In genomic region chr20:10659651-10660601, GRCh38 we compare ENCODE assay signal across 14 cellular contexts. TPM values are rescaled to one million over a fixed set of nuclear protein-coding genes. Genes with fewer than 3 reads are reported as not detected.
DNase-seq lines count a peak whose midpoint lies in the region; ATAC-seq and TF ChIP-seq lines count a peak whose summit lies in the region.
"Had no signal": no experiment of that assay in that cellular context is flagged by ENCODE, and none has a peak within 500 bp of the region (broad histone marks: within the 10 kb centered on the region; RNA-seq: fewer than 3 reads in every experiment).

No MANE protein-coding gene starts in this region.

- no peak overlapping the region for H2BK20ac ChIP-seq in H9 (ENCODE audit: low read depth, low read length, poor library complexity, severe bottlenecking)

- intact Hi-C loops in gastrocnemius medialis (cut with DNase I; ENCODE audit: low total_unique reads) (no loop called here), spleen (cut with DNase I; ENCODE audit: low total_unique reads) (no loop called here)

- no peaks in the 10 kb centered on the region for H3K23me2 ChIP-seq in H9 (ENCODE audit: insufficient read length, low read depth, low read length, poor library complexity, severe bottlenecking)

- in situ Hi-C loops in brain microvascular endothelial cell (cut with HindIII; ENCODE audit: low pct_ligation_motif_present, low sequenced_read_pairs): no loop called here
- in situ Hi-C loops in gastrocnemius medialis (cut with MboI; ENCODE audit: low sequenced_read_pairs in 4 of 4): loop anchor here in 1 of 4 donors (25.0 kb wide), 1 partner anchor 1252 kb away; the partner anchor contains the start of gene BTBD3

- H3K4me1 Mint-ChIP-seq in H9: peaks cover 75 to 81% of the 10 kb centered on the region in 2 experiments

- no peak overlapping the region for H2BK12ac ChIP-seq in H9 (ENCODE audit: insufficient read length, low read depth, low read length)

- H3K4me3 Mint-ChIP-seq in H9: no peak overlapping the region

- H3K9me3 ChIP-seq in H9 (ENCODE audit: control insufficient read depth, low read depth, low read length): no peaks in the 10 kb centered on the region
- no peaks in the 10 kb centered on the region for H3K9me3 ChIP-seq in gastrocnemius medialis
- H3K9me3 ChIP-seq in spleen: no peaks in the 10 kb centered on the region
- H3K9me3 ChIP-seq: BLaER1 had no signal

- H2BK120ac ChIP-seq in H9 (ENCODE audit: low read depth, low read length, poor library complexity, severe bottlenecking): no peak overlapping the region

- no peaks in the 10 kb centered on the region for H3K27me3 ChIP-seq in H9 (ENCODE audit: insufficient read depth, low read length)
- H3K27me3 ChIP-seq in brain microvascular endothelial cell (replicated peaks): no peaks in the 10 kb centered on the region
- H3K27me3 ChIP-seq in gastrocnemius medialis: no peaks in the 10 kb centered on the region
- peaks cover 0 to 18% (median 0%) of the 10 kb centered on the region in 7 donors for H3K27me3 ChIP-seq in spleen (replicated peaks in 1 of 7)
- H3K27me3 ChIP-seq: BLaER1 had no signal

- peaks cover 21% of the 10 kb centered on the region; the same call in 1 of the 2 replicates for H3K4me1 ChIP-seq in H9 (ENCODE audit: insufficient read depth, low read length)
- peaks cover 32 to 61% of the 10 kb centered on the region in 2 donors for H3K4me1 ChIP-seq in gastrocnemius medialis
- H3K4me1 ChIP-seq in spleen: peaks cover 0 to 74% (median 26%) of the 10 kb centered on the region in 6 donors
- H3K4me1 ChIP-seq: BLaER1 had no signal

- DNase-seq in H9 (peak; percentile 30), brain microvascular endothelial cell (no peak), kidney tubule cell (ENCODE audit: low spot score) (peak; percentile 52), gastrocnemius medialis (no peak), spleen (no peak), occipital lobe (lab: John Stamatoyannopoulos, UW) (no peak), HEK293T (ENCODE audit: extremely low spot score) (no peak), GM10248 (ENCODE audit: extremely low spot score) (no peak)
- DNase-seq: activated CD4-positive, CD25-positive, alpha-beta regulatory T cell; effector CD4-positive, alpha-beta T cell; NCI-H1930; stimulated activated naive CD8-positive, alpha-beta T cell treated with anti-CD3 and anti-CD28 coated beads, Interleukin-15, Interleukin-2, amounts not matched to agents 100 U/mL and 50 U/mL, for 24 hours had no signal

- H4K5ac ChIP-seq in H9 (ENCODE audit: insufficient read length, low read depth, low read length): no peak overlapping the region

- H3K9me3 Mint-ChIP-seq in H9: no peaks in the 10 kb centered on the region

- H2BK5ac ChIP-seq in H9 (ENCODE audit: insufficient read length, low read length): no peak overlapping the region

- no peak overlapping the region for H4K91ac ChIP-seq in H9 (ENCODE audit: insufficient read length, low read depth, low read length)

- H3T11ph ChIP-seq in H9 (ENCODE audit: low read length): no peak overlapping the region

- H3K14ac ChIP-seq in H9 (ENCODE audit: insufficient read depth, low read length): no peak overlapping the region

- no peak overlapping the region for H2AK5ac ChIP-seq in H9 (ENCODE audit: insufficient read length, low read length)

- ATAC-seq in gastrocnemius medialis: peak in 1 of 2 donors; percentile 53
- ATAC-seq: K562; stimulated activated naive CD8-positive, alpha-beta T cell treated with anti-CD3 and anti-CD28 coated beads, Interleukin-15, Interleukin-2, amounts not matched to agents 100 U/mL and 50 U/mL, for 24 hours had no signal

- TF ChIP-seq POLR2A in gastrocnemius medialis (IDR thresholded peaks at IDR 0.05) (no peak), spleen (IDR thresholded peaks at IDR 0.05) (no peak)

- H3K9ac ChIP-seq in H9 (ENCODE audit: extremely low read depth, insufficient read length, low read length): no peak overlapping the region
- H3K9ac ChIP-seq: BLaER1 had no signal

- H3K36me3 ChIP-seq in brain microvascular endothelial cell (replicated peaks) (peaks cover 79% of the 10 kb centered on the region), gastrocnemius medialis (peaks cover 0 to 9% of the 10 kb centered on the region in 2 donors), spleen (peaks cover 0 to 89% (median 17%) of the 10 kb centered on the region in 6 donors)
- H3K36me3 ChIP-seq: BLaER1 had no signal

- H3K4me3 ChIP-seq in brain microvascular endothelial cell (ENCODE audit: low read depth, low read length) (no peak overlapping the region), gastrocnemius medialis (peak overlapping the region in 2 of 4 donors; percentile 17 to 22), spleen (no peak overlapping the region)
- H3K4me3 ChIP-seq: BLaER1, K562 had no signal

- no peak for TF ChIP-seq CTCF in H9 (conservative IDR thresholded peaks at IDR 0.05)
- TF ChIP-seq CTCF in brain microvascular endothelial cell (IDR thresholded peaks at IDR 0.05; ENCODE audit: low read depth, low read length, missing control alignments): no peak
- TF ChIP-seq CTCF in gastrocnemius medialis (IDR thresholded peaks at IDR 0.05 in 4 of 5, conservative IDR thresholded peaks at IDR 0.05 in 1 of 5): no peak
- no peak for TF ChIP-seq CTCF in spleen (IDR thresholded peaks at IDR 0.05 in 8 of 11, conservative IDR thresholded peaks at IDR 0.05 in 3 of 11)
- no peak for TF ChIP-seq CTCF in GM10248 (IDR thresholded peaks at IDR 0.05; ENCODE audit: control extremely low read depth, extremely low read depth, low read depth, missing control alignments)

- H3K27me3 Mint-ChIP-seq in H9 (ENCODE audit: low read depth): no peaks in the 10 kb centered on the region; the same call in 1 of the 2 replicates

- no peaks in the 10 kb centered on the region for H4K20me1 ChIP-seq in H9 (ENCODE audit: control insufficient read depth, insufficient read depth, insufficient read length)
- H4K20me1 ChIP-seq: BLaER1 had no signal

- H3K4ac ChIP-seq in H9 (ENCODE audit: low read depth, low read length): no peak overlapping the region

- no peak overlapping the region for H3K18ac ChIP-seq in H9 (ENCODE audit: insufficient read length, low read depth, low read length)

- peaks cover 60 to 91% (median 74%) of the 10 kb centered on the region in 3 experiments for H3K36me3 Mint-ChIP-seq in H9 (ENCODE audit: insufficient read depth in 1 of 3, low read depth in 3 of 3)

- peaks cover 4% of the 10 kb centered on the region; the same call in 1 of the 2 replicates for H3K79me2 ChIP-seq in H9 (ENCODE audit: insufficient read depth, low read length)

- H2AFZ ChIP-seq in H9 (ENCODE audit: low read length): no peak overlapping the region

- H2BK15ac ChIP-seq in H9 (ENCODE audit: low read depth, low read length): no peak overlapping the region

- no peak overlapping the region for H4K8ac ChIP-seq in H9 (replicated peaks; ENCODE audit: insufficient read length, low read depth, low read length)

- no peak overlapping the region for H3K4me2 ChIP-seq in H9 (ENCODE audit: insufficient read depth, insufficient read length, low read length)
- H3K4me2 ChIP-seq: BLaER1 had no signal

- no CpG with 5 or more reads among the region's 12 CpGs for WGBS in H9 (ENCODE audit: extremely low coverage, insufficient read length, low lambda C conversion rate)
- WGBS in spleen, 5 donors: 72 to 89% (median 85%) methylated on average over 12 of the region's 12 CpGs

- peaks cover 4% of the 10 kb centered on the region for H3K79me1 ChIP-seq in H9 (ENCODE audit: insufficient read depth, low read depth, low read length, poor library complexity, severe bottlenecking)

- POLR2A ChIA-PET in HEK293T (lab: Yijun Ruan, JAX): no interaction called here
- POLR2A ChIA-PET in GM10248 (lab: Yijun Ruan, JAX): interaction anchor here (0.5 to 1.3 kb wide), 2 partner anchors 10 to 267 kb away, joined by 3 read pairs; no protein-coding TSS in a partner anchor

- H3K56ac ChIP-seq in H9 (ENCODE audit: insufficient read length, low read depth, low read length): no peak overlapping the region

- CTCF ChIA-PET in HEK293T (lab: Yijun Ruan, JAX) (no interaction called here), GM10248 (lab: Yijun Ruan, JAX) (interaction anchor here (1.5 to 10.7 kb wide), 3 partner anchors 8 to 12 kb away, joined by 3 to 73 read pairs (median 3); partner anchors contain the start of gene JAG1)

- peak overlapping the region; percentile 54 to 87 (median 86); a peak in 6 of 7 replicates for H3K27ac Mint-ChIP-seq in H9

- no peak overlapping the region for H3K23ac ChIP-seq in H9 (ENCODE audit: insufficient read length, low read depth, low read length)

- H3K27ac ChIP-seq in H9 (ENCODE audit: insufficient read length, low read depth, low read length) (no peak overlapping the region), brain microvascular endothelial cell (peak overlapping the region; percentile 5), gastrocnemius medialis (peak overlapping the region in 3 of 4 donors; percentile 65 to 69 (median 66)), spleen (peak overlapping the region in 2 of 8 donors; percentile 4 to 18)
- H3K27ac ChIP-seq: BLaER1 had no signal

TF ChIP-seq in HEK293T, 16 proteins besides CTCF, POLR2A, EP300 and RAD21:
- TF ChIP-seq SP1 (IDR thresholded peaks at IDR 0.05) (no peak), SUZ12 (IDR thresholded peaks at IDR 0.05) (no peak)

RNA-seq across cellular contexts. Expression of gene JAG1, which starts 13.9 kb away (rescaled TPM):
- total RNA-seq in H9 (2021) (54.0 and 58.1 TPM in 2 replicates), gastrocnemius medialis (10 to 100 TPM; 10.3 to 19.6 (median 13.2) TPM), spleen (10 to 100 TPM; 39.5 to 85.3 (median 67.8) TPM), occipital lobe (26.0 TPM)
- 10 to 100 TPM in 1 of 3 donors, 1 to 10 TPM in 2; 5.6 to 13.1 (median 7.7) TPM for polyA plus RNA-seq in spleen

Comparison
In these comparisons a context has a peak if more than half of its experiments do, and no peak if none do; other contexts are left out.
1. DNase-seq: peak in H9 (single experiment) and kidney tubule cell (single experiment); none in brain microvascular endothelial cell (single experiment), gastrocnemius medialis (0 of 2), spleen (single experiment), occipital lobe (single experiment), HEK293T (single experiment) and GM10248 (single experiment).